ENCODE assay signal across 21 cellular contexts in the genomic region with DNA sequence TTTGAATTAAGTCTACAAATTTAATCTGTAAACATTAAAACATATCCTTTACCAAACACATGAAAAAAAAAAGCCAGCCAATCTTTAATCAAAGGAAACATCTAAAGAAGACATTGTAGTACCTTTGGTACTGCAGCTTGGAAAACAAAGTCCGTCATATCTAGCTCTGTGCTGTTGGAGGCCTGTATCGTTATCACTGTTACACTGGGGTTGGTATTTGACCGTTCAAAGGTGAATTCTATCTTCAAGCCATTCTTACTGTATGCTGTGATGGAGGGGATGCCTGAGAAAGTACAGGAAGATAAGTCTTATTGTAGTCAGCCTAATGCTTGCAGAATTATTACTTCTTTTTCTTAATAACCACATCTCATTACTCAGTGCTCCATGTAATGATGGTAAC.
"Had no signal": no experiment of that assay in that cellular context is flagged by ENCODE, and none has a peak within 500 bp of the region (broad histone marks: within the 10 kb centered on the region; RNA-seq: fewer than 3 reads in every experiment).

No MANE protein-coding gene starts in this region.

- H3K27me3 Mint-ChIP-seq: activated CD4-positive, alpha-beta memory T cell treated with anti-CD3 and anti-CD28 coated beads, Interleukin-2, amount 10 ng/mL, durations not matched to agents 7 days and 5 days; activated CD4-positive, alpha-beta T cell treated with anti-CD3 and anti-CD28 coated beads, Interleukin-2, amount 10 ng/mL, durations not matched to agents 7 days and 5 days; activated naive CD4-positive, alpha-beta T cell treated with anti-CD3 and anti-CD28 coated beads, Interleukin-2, amount 10 ng/mL, durations not matched to agents 7 days and 5 days; activated naive CD8-positive, alpha-beta T cell treated with anti-CD3 and anti-CD28 coated beads, Interleukin-2, amount 10 ng/mL, durations not matched to agents 7 days and 5 days; brain had no signal

- H3K4me1 Mint-ChIP-seq: activated CD4-positive, alpha-beta memory T cell treated with anti-CD3 and anti-CD28 coated beads, Interleukin-2, amount 10 ng/mL, durations not matched to agents 7 days and 5 days; activated CD4-positive, alpha-beta T cell treated with anti-CD3 and anti-CD28 coated beads, Interleukin-2, amount 10 ng/mL, durations not matched to agents 7 days and 5 days; activated naive CD4-positive, alpha-beta T cell treated with anti-CD3 and anti-CD28 coated beads, Interleukin-2, amount 10 ng/mL, durations not matched to agents 7 days and 5 days; activated naive CD8-positive, alpha-beta T cell treated with anti-CD3 and anti-CD28 coated beads, Interleukin-2, amount 10 ng/mL, durations not matched to agents 7 days and 5 days; WTC11 had no signal

- ATAC-seq: activated naive CD4-positive, alpha-beta T cell treated with anti-CD3 and anti-CD28 coated beads, Interleukin-2, amount 50 U/mL, for 72 hours; gastroesophageal sphincter; WTC11 had no signal

- H3K9me3 Mint-ChIP-seq: activated CD4-positive, alpha-beta memory T cell treated with anti-CD3 and anti-CD28 coated beads, Interleukin-2, amount 10 ng/mL, durations not matched to agents 7 days and 5 days; activated CD4-positive, alpha-beta T cell treated with anti-CD3 and anti-CD28 coated beads, Interleukin-2, amount 10 ng/mL, durations not matched to agents 7 days and 5 days; activated naive CD4-positive, alpha-beta T cell treated with anti-CD3 and anti-CD28 coated beads, Interleukin-2, amount 10 ng/mL, durations not matched to agents 7 days and 5 days; activated naive CD4-positive, alpha-beta T cell treated with anti-CD3 and anti-CD28 coated beads, Interleukin-2, amount 50 U/mL, for 72 hours; activated naive CD8-positive, alpha-beta T cell treated with anti-CD3 and anti-CD28 coated beads, Interleukin-2, amount 10 ng/mL, durations not matched to agents 7 days and 5 days; brain; WTC11 had no signal

- H3K4me3 Mint-ChIP-seq: activated CD4-positive, alpha-beta memory T cell treated with anti-CD3 and anti-CD28 coated beads, Interleukin-2, amount 10 ng/mL, durations not matched to agents 7 days and 5 days; activated CD4-positive, alpha-beta T cell treated with anti-CD3 and anti-CD28 coated beads, Interleukin-2, amount 10 ng/mL, durations not matched to agents 7 days and 5 days; activated naive CD4-positive, alpha-beta T cell treated with anti-CD3 and anti-CD28 coated beads, Interleukin-2, amount 10 ng/mL, durations not matched to agents 7 days and 5 days; activated naive CD8-positive, alpha-beta T cell treated with anti-CD3 and anti-CD28 coated beads, Interleukin-2, amount 10 ng/mL, durations not matched to agents 7 days and 5 days; brain; WTC11 had no signal

- DNase-seq: activated CD4-positive, alpha-beta memory T cell treated with anti-CD3 and anti-CD28 coated beads, Interleukin-2, amount 10 ng/mL, durations not matched to agents 7 days and 5 days; activated CD4-positive, alpha-beta T cell treated with anti-CD3 and anti-CD28 coated beads for 1 hour; activated CD4-positive, alpha-beta T cell treated with anti-CD3 and anti-CD28 coated beads for 4 hours; activated CD4-positive, alpha-beta T cell treated with anti-CD3 and anti-CD28 coated beads, Interleukin-2, amount 10 ng/mL, durations not matched to agents 7 days and 5 days; activated CD4-positive, alpha-beta T cell treated with anti-CD3 and anti-CD28 coated beads, Interleukin-2, amount 50 U/mL, for 4 hours; activated gamma-delta T cell; activated naive CD4-positive, alpha-beta T cell; activated naive CD4-positive, alpha-beta T cell treated with anti-CD3 and anti-CD28 coated beads, Interleukin-2, amount 10 ng/mL, durations not matched to agents 7 days and 5 days; activated naive CD8-positive, alpha-beta T cell treated with anti-CD3 and anti-CD28 coated beads, Interleukin-2, amount 10 ng/mL, durations not matched to agents 7 days and 5 days; activated T-cell treated with anti-CD3 and anti-CD28 coated beads, Interleukin-2, amount 50 U/mL, for 48 hours; central memory CD4-positive, alpha-beta T cell; cerebellar nuclear complex; colonic mucosa; effector CD8-positive, alpha-beta T cell; esophagus squamous epithelium; foreskin melanocyte; T-helper 2 cell had no signal

- H3K27ac Mint-ChIP-seq: activated CD4-positive, alpha-beta memory T cell treated with anti-CD3 and anti-CD28 coated beads, Interleukin-2, amount 10 ng/mL, durations not matched to agents 7 days and 5 days; activated CD4-positive, alpha-beta T cell treated with anti-CD3 and anti-CD28 coated beads, Interleukin-2, amount 10 ng/mL, durations not matched to agents 7 days and 5 days; activated naive CD4-positive, alpha-beta T cell treated with anti-CD3 and anti-CD28 coated beads, Interleukin-2, amount 10 ng/mL, durations not matched to agents 7 days and 5 days; activated naive CD8-positive, alpha-beta T cell treated with anti-CD3 and anti-CD28 coated beads, Interleukin-2, amount 10 ng/mL, durations not matched to agents 7 days and 5 days; brain; WTC11 had no signal
